In genomic region chr22:21451545-21452520, GRCh38 we compare ENCODE assay signal across 1 cellular context.
TF ChIP-seq lines count a peak whose summit lies in the region.

No MANE protein-coding gene starts in this region.

TF ChIP-seq in K562, 482 proteins besides CTCF, POLR2A, EP300 and RAD21 (continued from another document and continues in another):
- TF ChIP-seq MBD1 (CRISPR knock-in tag; IDR thresholded peaks at IDR 0.05) (no peak), MYC (IDR thresholded peaks at IDR 0.05; ENCODE audit: low read depth, low read length) (no peak), MYC (CRISPR knock-in tag; IDR thresholded peaks at IDR 0.05; ENCODE audit: borderline replicate concordance, low read depth) (peak; percentile 79; the same call in 1 of the 2 replicates), ZFP30 (CRISPR knock-in tag; IDR thresholded peaks at IDR 0.05; ENCODE audit: borderline replicate concordance) (no peak), SRSF1 (IDR thresholded peaks at IDR 0.05; ENCODE audit: low read depth, low read length) (no peak), ARID2 (IDR thresholded peaks at IDR 0.05) (no peak), HES1 (IDR thresholded peaks at IDR 0.05; ENCODE audit: low read depth) (no peak), ARID3B (CRISPR knock-in tag; IDR thresholded peaks at IDR 0.05; ENCODE audit: borderline replicate concordance) (0 out of 2 replicates have a peak, but pooled peaks have one; percentile 47), STAT5A (IDR thresholded peaks at IDR 0.05; ENCODE audit: borderline replicate concordance, low read length) (no peak; the same call in 1 of the 2 replicates), NCOA1 (IDR thresholded peaks at IDR 0.05; ENCODE audit: low read depth) (no peak), LCOR (CRISPR knock-in tag; IDR thresholded peaks at IDR 0.05) (no peak), CEBPZ (IDR thresholded peaks at IDR 0.05; ENCODE audit: borderline replicate concordance, low read depth, low read length) (no peak), ZFP1 (CRISPR knock-in tag; IDR thresholded peaks at IDR 0.05) (no peak), PHTF2 (CRISPR knock-in tag; IDR thresholded peaks at IDR 0.05) (no peak), ZBTB7A (IDR thresholded peaks at IDR 0.05; ENCODE audit: borderline replicate concordance, control insufficient read depth, low read depth, low read length) (no peak), NFYB (IDR thresholded peaks at IDR 0.05; ENCODE audit: extremely low read depth, insufficient read length) (no peak), ZBTB34 (CRISPR knock-in tag; IDR thresholded peaks at IDR 0.05) (no peak), GTF3C2 (IDR thresholded peaks at IDR 0.05; ENCODE audit: borderline replicate concordance, extremely low read depth, insufficient read length) (no peak), PHF8 (IDR thresholded peaks at IDR 0.05; ENCODE audit: borderline replicate concordance, low read length) (no peak), ZNF76 (CRISPR knock-in tag; IDR thresholded peaks at IDR 0.05; ENCODE audit: borderline replicate concordance) (no peak), IRF2 (CRISPR knock-in tag; IDR thresholded peaks at IDR 0.05) (no peak), MCM5 (IDR thresholded peaks at IDR 0.05; ENCODE audit: low read depth) (no peak), POLR2B (IDR thresholded peaks at IDR 0.05; ENCODE audit: low read depth, partially characterized antibody) (peak; percentile 65), DIDO1 (tag; IDR thresholded peaks at IDR 0.05; ENCODE audit: low read depth) (no peak), ZFP91 (CRISPR knock-in tag; IDR thresholded peaks at IDR 0.05) (no peak), RERE (CRISPR knock-in tag; IDR thresholded peaks at IDR 0.05; ENCODE audit: borderline replicate concordance) (no peak), RB1 (IDR thresholded peaks at IDR 0.05; ENCODE audit: low read depth) (no peak), MXD1 (CRISPR knock-in tag; IDR thresholded peaks at IDR 0.05; ENCODE audit: borderline replicate concordance, poor library complexity, severe bottlenecking) (no peak), RBM15 (IDR thresholded peaks at IDR 0.05; ENCODE audit: insufficient read depth, low read length) (no peak), BCOR (IDR thresholded peaks at IDR 0.05) (no peak), ZNF699 (CRISPR knock-in tag; IDR thresholded peaks at IDR 0.05; ENCODE audit: insufficient replicate concordance) (no peak)
